In genomic region chrX:100636321-100636991, GRCh38 we compare ENCODE assay signal across 8 cellular contexts. TPM values are rescaled to one million over a fixed set of nuclear protein-coding genes. Genes with fewer than 3 reads are reported as not detected.
DNase-seq lines count a peak whose midpoint lies in the region; ATAC-seq, FAIRE-seq and TF ChIP-seq lines count a peak whose summit lies in the region.

Gene TSPAN6, minus strand, starts transcription at chrX:100636806. Its CDS starts 112 bp downstream, at chrX:100636694.

- FAIRE-seq in G401.6 (lab: Jason Lieb, UNC) = peak; percentile 99

- H3K27me3 ChIP-seq in kidney epithelial cell (ENCODE audit: control insufficient read depth, insufficient read depth, low read length) = no peaks in the 10 kb centered on the region

- DNase-seq in NCI-H1930 (lab: John Stamatoyannopoulos, UW) = peak; percentile 81 to 84
- DNase-seq in activated CD4-positive, alpha-beta T cell treated with anti-CD3 and anti-CD28 coated beads for 24 hours (ENCODE audit: low read depth in 2 of 2) = peak; percentile 69 to 70
- DNase-seq in choroid plexus epithelial cell (ENCODE audit: low read depth) = peak; percentile 92
- peak; percentile 56 for DNase-seq in kidney epithelial cell (ENCODE audit: low read depth)
- DNase-seq in stimulated activated CD4-positive, alpha-beta T cell treated with anti-CD3 and anti-CD28 coated beads, Interleukin-15, amount 100 ng/mL, for 1 hour (ENCODE audit: low read depth in 1 of 2, low spot score in 1 of 2) = peak; percentile 39 to 62
- DNase-seq in NK-92 treated with Interleukin-12 subunit alpha and Interleukin-12 subunit beta, amount 100 ng/mL, for 24 hours (lab: John Stamatoyannopoulos, UW) = no peak

- no peaks in the 10 kb centered on the region for H3K36me3 ChIP-seq in kidney epithelial cell (ENCODE audit: control insufficient read depth, insufficient read depth, low read length)

- ATAC-seq in HG02571 (IDR thresholded peaks at IDR 0.05; ENCODE audit: unreplicated experiment) = peak; percentile 82

- H3K4me3 ChIP-seq in choroid plexus epithelial cell (ENCODE audit: low read depth, low read length) = peak within 1 kb of the TSS; percentile 70
- peak within 1 kb of the TSS; percentile 70 for H3K4me3 ChIP-seq in kidney epithelial cell (ENCODE audit: low read depth, low read length)

- TF ChIP-seq CTCF in choroid plexus epithelial cell (conservative IDR thresholded peaks at IDR 0.05; ENCODE audit: low read depth, low read length) (peak; percentile 68), kidney epithelial cell (IDR thresholded peaks at IDR 0.05; ENCODE audit: insufficient read depth, low read length, poor library complexity, severe bottlenecking) (peak; percentile 51)

RNA-seq across cellular contexts. Expression of gene TSPAN6, which starts in this region (rescaled TPM):
- total RNA-seq in kidney epithelial cell = 42.7 and 44.0 TPM in 2 replicates
